ENCODE assay signal across 8 cellular contexts in the genomic region with DNA sequence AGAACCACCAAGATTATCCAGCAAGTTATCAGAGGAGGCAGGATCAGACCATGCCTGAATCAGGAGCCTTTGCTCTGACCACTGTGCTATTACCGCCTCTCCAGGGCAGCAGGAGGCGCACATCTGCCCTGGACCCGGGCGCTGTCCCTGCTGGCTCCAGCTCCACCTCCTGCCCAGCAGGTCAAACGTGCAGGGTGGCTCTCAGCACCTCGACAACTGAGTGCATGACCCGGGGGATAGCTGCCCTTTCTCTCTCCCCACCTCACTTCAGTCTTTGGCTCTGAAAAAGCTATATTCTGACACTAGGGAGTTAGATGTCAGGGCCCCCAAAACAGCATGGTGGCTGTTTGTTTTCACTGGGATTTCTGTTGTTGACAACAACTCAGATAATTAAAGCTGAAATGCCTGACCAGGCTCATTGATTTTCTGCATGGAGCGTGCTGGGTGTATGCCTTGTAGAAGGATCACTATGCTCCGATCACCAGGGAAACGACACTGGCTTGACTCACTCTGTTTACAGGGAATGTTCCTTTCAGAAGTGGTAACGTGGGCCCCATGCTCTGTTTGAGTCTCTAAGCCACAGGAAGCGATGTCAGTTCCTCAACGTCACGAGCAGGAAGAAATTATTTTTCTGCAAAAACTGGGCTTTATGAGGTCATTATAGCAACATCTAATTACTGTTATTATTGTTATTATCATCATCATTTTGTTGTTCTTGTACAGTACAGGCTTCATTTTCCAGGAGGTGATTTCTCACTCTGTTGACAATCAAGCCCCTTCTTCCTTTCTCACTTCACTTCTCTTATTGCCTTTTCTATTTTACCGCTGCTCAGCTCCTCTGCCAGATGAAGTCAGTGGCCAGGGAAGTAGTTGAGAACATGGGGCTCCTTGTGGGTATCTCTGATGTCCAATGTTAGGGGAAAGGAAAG.
DNase-seq lines count a peak whose midpoint lies in the region; ATAC-seq and TF ChIP-seq lines count a peak whose summit lies in the region.

No MANE protein-coding gene starts in this region.

- peak in 2 of 4 donors; percentile 34 to 58 for TF ChIP-seq POLR2A in upper lobe of left lung (IDR thresholded peaks at IDR 0.05)

- H3K27ac ChIP-seq in HUES64 (ENCODE audit: low read depth, low read length) (peak overlapping the region; percentile 19; the same call in 1 of the 2 replicates), SK-N-SH (ENCODE audit: low read depth in 2 of 2, low read length in 1 of 2) (peak overlapping the region in 1 of 2 experiments; percentile 73; a peak in 2 of 4 replicates), upper lobe of left lung (peak overlapping the region; percentile 81 to 96 (median 90))

- H3K9me3 ChIP-seq in HUES64 (ENCODE audit: insufficient read depth, low read depth, low read length) (no peaks in the 10 kb centered on the region), SK-N-SH (no peaks in the 10 kb centered on the region), upper lobe of left lung (no peaks in the 10 kb centered on the region)

- H3K9me3 Mint-ChIP-seq in activated naive CD8-positive, alpha-beta T cell treated with anti-CD3 and anti-CD28 coated beads, Interleukin-2, amount 10 ng/mL, durations not matched to agents 7 days and 5 days, result no peaks in the 10 kb centered on the region
- H3K9me3 Mint-ChIP-seq in glutamatergic neuron (ENCODE audit: unreplicated experiment), result peaks cover 2% of the 10 kb centered on the region

- POLR2A ChIA-PET in SK-N-SH (lab: Yijun Ruan, JAX), result no interaction called here
- POLR2A ChIA-PET in activated naive CD8-positive, alpha-beta T cell treated with anti-CD3 and anti-CD28 coated beads, Interleukin-2, amount 10 ng/mL, durations not matched to agents 7 days and 5 days (lab: Charles Lee), result interaction anchor here (0.6 to 3.3 kb wide), 7 partner anchors 9 to 131 kb away, joined by 3 to 25 read pairs (median 6); a partner anchor contains a TSS

- H3K27me3 ChIP-seq in HUES64 (ENCODE audit: insufficient read depth, low read length) (no peaks in the 10 kb centered on the region), SK-N-SH (ENCODE audit: insufficient read depth) (no peaks in the 10 kb centered on the region), upper lobe of left lung (no peaks in the 10 kb centered on the region)

- CTCF ChIA-PET in SK-N-SH (lab: Yijun Ruan, JAX), result interaction anchor here (0.6 to 2.8 kb wide), 4 partner anchors 9 to 130 kb away, joined by 3 to 14 read pairs (median 10); a partner anchor contains a TSS

- peak overlapping the region; percentile 91 for H3K27ac Mint-ChIP-seq in activated naive CD8-positive, alpha-beta T cell treated with anti-CD3 and anti-CD28 coated beads, Interleukin-2, amount 10 ng/mL, durations not matched to agents 7 days and 5 days
- H3K27ac Mint-ChIP-seq in glutamatergic neuron (ENCODE audit: unreplicated experiment), result peak overlapping the region; percentile 11

- H3K9ac ChIP-seq in HUES64 (ENCODE audit: low read depth, low read length) (no peak overlapping the region), SK-N-SH (peak overlapping the region; percentile 21)

- no peaks in the 10 kb centered on the region for H3K9me2 ChIP-seq in SK-N-SH

- TF ChIP-seq CTCF in SK-N-SH (IDR thresholded peaks at IDR 0.05), result peak; percentile 47
- no peak for TF ChIP-seq CTCF in glutamatergic neuron (IDR thresholded peaks at IDR 0.05; ENCODE audit: partially characterized antibody, unreplicated experiment)
- TF ChIP-seq CTCF in upper lobe of left lung (IDR thresholded peaks at IDR 0.05), result peak; percentile 19 to 59 (median 40)

- peak overlapping the region; percentile 14 for H3K4me2 ChIP-seq in SK-N-SH

- TF ChIP-seq EP300 in SK-N-SH (IDR thresholded peaks at IDR 0.05; ENCODE audit: borderline replicate concordance in 1 of 2, low read depth in 1 of 2, low read length in 1 of 2) (no peak), upper lobe of left lung (IDR thresholded peaks at IDR 0.05) (peak in 3 of 4 donors; percentile 85)

- H3K4me1 Mint-ChIP-seq in activated naive CD8-positive, alpha-beta T cell treated with anti-CD3 and anti-CD28 coated beads, Interleukin-2, amount 10 ng/mL, durations not matched to agents 7 days and 5 days, result peaks cover 83% of the 10 kb centered on the region
- peaks cover 24% of the 10 kb centered on the region for H3K4me1 Mint-ChIP-seq in glutamatergic neuron (ENCODE audit: low read depth, unreplicated experiment)

- ATAC-seq in activated naive CD8-positive, alpha-beta T cell treated with anti-CD3 and anti-CD28 coated beads, Interleukin-2, amount 10 ng/mL, durations not matched to agents 7 days and 5 days (ENCODE audit: low read depth), result peak; percentile 68
- ATAC-seq in upper lobe of left lung (ENCODE audit: low FRiP score in 2 of 2), result peak; percentile 93 to 95
- ATAC-seq in GM18517 (IDR thresholded peaks at IDR 0.05; ENCODE audit: unreplicated experiment), result no peak

- H3K4me1 ChIP-seq in HUES64 (ENCODE audit: insufficient read depth, low read length) (peaks cover 38% of the 10 kb centered on the region), SK-N-SH (ENCODE audit: control insufficient read depth in 1 of 2, insufficient read depth in 2 of 2, low read depth in 1 of 2, low read length in 1 of 2) (peaks cover 0 to 2% of the 10 kb centered on the region in 2 experiments; a peak in 3 of 4 replicates), upper lobe of left lung (peaks cover 38 to 45% (median 41%) of the 10 kb centered on the region in 4 donors)

- no peaks in the 10 kb centered on the region for H3K36me3 Mint-ChIP-seq in activated naive CD8-positive, alpha-beta T cell treated with anti-CD3 and anti-CD28 coated beads, Interleukin-2, amount 10 ng/mL, durations not matched to agents 7 days and 5 days
- no peaks in the 10 kb centered on the region for H3K36me3 Mint-ChIP-seq in glutamatergic neuron (ENCODE audit: unreplicated experiment)

- H3K4me3 ChIP-seq in HUES64 (ENCODE audit: low read length) (no peak overlapping the region), SK-N-SH (ENCODE audit: low read depth in 2 of 2, low read length in 1 of 2) (no peak overlapping the region), upper lobe of left lung (peak overlapping the region in 1 of 4 donors; percentile 13)

- H4K20me1 ChIP-seq in SK-N-SH (ENCODE audit: insufficient read depth), result no peaks in the 10 kb centered on the region

- peak overlapping the region; percentile 71 for H2AFZ ChIP-seq in SK-N-SH (ENCODE audit: low read depth)

- 58% methylated on average over 15 of the region's 15 CpGs for WGBS in HUES64
- 61% methylated on average over 15 of the region's 15 CpGs for WGBS in SK-N-SH (ENCODE audit: low lambda C conversion rate)
- 1 to 20% methylated on average over 8 to 15 of the region's 15 CpGs for WGBS in upper lobe of left lung, 2 donors

- DNase-seq in Ammon's horn (ENCODE audit: low spot score) (peak; percentile 94), SK-N-SH (peak; percentile 47), glutamatergic neuron (peak; percentile 38), pons (ENCODE audit: low spot score) (peak; percentile 80), upper lobe of left lung (peak; percentile 76 to 95)
- DNase-seq in activated naive CD8-positive, alpha-beta T cell treated with anti-CD3 and anti-CD28 coated beads, Interleukin-2, amount 10 ng/mL, durations not matched to agents 7 days and 5 days, result peak; percentile 47

- H3F3A ChIP-seq in SK-N-SH (replicated peaks; ENCODE audit: insufficient read depth), result no peaks in the 10 kb centered on the region

- no peaks in the 10 kb centered on the region for H3K79me2 ChIP-seq in SK-N-SH (ENCODE audit: insufficient read depth)

- H3K36me3 ChIP-seq in HUES64 (ENCODE audit: insufficient read depth, low read length) (no peaks in the 10 kb centered on the region), SK-N-SH (replicated peaks in 1 of 2; ENCODE audit: control insufficient read depth in 1 of 2, insufficient read depth in 2 of 2, low read length in 1 of 2) (no peaks in the 10 kb centered on the region), upper lobe of left lung (no peaks in the 10 kb centered on the region)

- H3K27me3 Mint-ChIP-seq in activated naive CD8-positive, alpha-beta T cell treated with anti-CD3 and anti-CD28 coated beads, Interleukin-2, amount 10 ng/mL, durations not matched to agents 7 days and 5 days, result no peaks in the 10 kb centered on the region
- H3K27me3 Mint-ChIP-seq in glutamatergic neuron (ENCODE audit: unreplicated experiment), result peaks cover 3% of the 10 kb centered on the region

- TF ChIP-seq RAD21 in SK-N-SH (IDR thresholded peaks at IDR 0.05; ENCODE audit: low read length), result peak; percentile 34

- peak overlapping the region; percentile 66 for H3K4me3 Mint-ChIP-seq in activated naive CD8-positive, alpha-beta T cell treated with anti-CD3 and anti-CD28 coated beads, Interleukin-2, amount 10 ng/mL, durations not matched to agents 7 days and 5 days
- H3K4me3 Mint-ChIP-seq in glutamatergic neuron (ENCODE audit: unreplicated experiment), result peak overlapping the region; percentile 53

TF ChIP-seq in SK-N-SH, 30 proteins besides CTCF, POLR2A, EP300 and RAD21 (continues in another document):
- TF ChIP-seq, protein P1, sequence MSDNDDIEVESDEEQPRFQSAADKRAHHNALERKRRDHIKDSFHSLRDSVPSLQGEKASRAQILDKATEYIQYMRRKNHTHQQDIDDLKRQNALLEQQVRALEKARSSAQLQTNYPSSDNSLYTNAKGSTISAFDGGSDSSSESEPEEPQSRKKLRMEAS (IDR thresholded peaks at IDR 0.05; ENCODE audit: low read depth), result peak; percentile 78
- TF ChIP-seq ELF1 (IDR thresholded peaks at IDR 0.05) (0 out of 2 replicates have a peak, but pooled peaks have one; percentile 12), FOSL2 (IDR thresholded peaks at IDR 0.05; ENCODE audit: borderline replicate concordance, low read depth) (peak; percentile 25; the same call in 1 of the 2 replicates), POLR2AphosphoS5 (IDR thresholded peaks at IDR 0.05; ENCODE audit: low read depth, low read length) (no peak), MEF2A (IDR thresholded peaks at IDR 0.05; ENCODE audit: borderline replicate concordance, low read depth) (no peak), TCF12 (IDR thresholded peaks at IDR 0.05) (peak; percentile 17; the same call in 1 of the 2 replicates), RXRA (IDR thresholded peaks at IDR 0.05; ENCODE audit: borderline replicate concordance, low read depth) (no peak), YY1 (IDR thresholded peaks at IDR 0.05; ENCODE audit: low read depth) (no peak), GABPA (IDR thresholded peaks at IDR 0.05; ENCODE audit: low read depth) (0 out of 2 replicates have a peak, but pooled peaks have one; percentile 41), SMC3 (IDR thresholded peaks at IDR 0.05; ENCODE audit: low read depth, low read length) (peak; percentile 21; the same call in 1 of the 2 replicates)

Comparison
In these comparisons a context has a peak if more than half of its experiments do, and no peak if none do; other contexts are left out.
1. DNase-seq: peak in every context shown above with its lines; median percentile 94 in Ammon's horn; 86 in upper lobe of left lung; 80 in pons; 47 in SK-N-SH; 47 in activated naive CD8-positive, alpha-beta T cell treated with anti-CD3 and anti-CD28 coated beads, Interleukin-2, amount 10 ng/mL, durations not matched to agents 7 days and 5 days; 38 in glutamatergic neuron.